In genomic region chr14:106277503-106277902, GRCh38 we compare ENCODE assay signal across 8 cellular contexts.
DNase-seq lines count a peak whose midpoint lies in the region; ATAC-seq and TF ChIP-seq lines count a peak whose summit lies in the region.

No MANE protein-coding gene starts in this region.

- POLR2A ChIA-PET in RWPE1 (lab: Yijun Ruan, JAX; ENCODE audit: low non-redundant PET): no interaction called here

- CTCF ChIA-PET in RWPE1 (lab: Yijun Ruan, JAX): interaction anchor here (0.6 to 1.0 kb wide), 2 partner anchors 10 to 333 kb away, joined by 3 to 4 read pairs; no protein-coding TSS in a partner anchor

- peaks cover 0 to 95% (median 61%) of the 10 kb centered on the region in 45 donors for H3K27me3 ChIP-seq in dorsolateral prefrontal cortex

- H3K27ac ChIP-seq in 22Rv1: no peak overlapping the region
- no peak overlapping the region for H3K27ac ChIP-seq in RWPE1
- no peak overlapping the region for H3K27ac ChIP-seq in dorsolateral prefrontal cortex

- TF ChIP-seq CTCF in 22Rv1 (IDR thresholded peaks at IDR 0.05): peak; percentile 94
- TF ChIP-seq CTCF in GM10266 (IDR thresholded peaks at IDR 0.05; ENCODE audit: control insufficient read depth, insufficient read depth, low read depth, missing control alignments): peak; percentile 86
- TF ChIP-seq CTCF in RWPE1 (conservative IDR thresholded peaks at IDR 0.05; ENCODE audit: low read depth): peak; percentile 49
- TF ChIP-seq CTCF in dorsolateral prefrontal cortex (IDR thresholded peaks at IDR 0.05 in 54 of 56, conservative IDR thresholded peaks at IDR 0.05 in 2 of 56; ENCODE audit: low read depth in 1 of 56, partially characterized antibody in 56 of 56): peak in 41 of 56 donors; percentile 7 to 54 (median 32)

- no peak overlapping the region for H3K4me3 ChIP-seq in dorsolateral prefrontal cortex

- ATAC-seq in HG02642 (IDR thresholded peaks at IDR 0.05; ENCODE audit: poor library complexity, unreplicated experiment): no peak
- ATAC-seq in GM18511 (IDR thresholded peaks at IDR 0.05; ENCODE audit: unreplicated experiment): no peak
- ATAC-seq in GM19023 (IDR thresholded peaks at IDR 0.05; ENCODE audit: unreplicated experiment): no peak

- intact Hi-C loops in dorsolateral prefrontal cortex (cut with DNase I): no loop called here

- DNase-seq in GM10266 (ENCODE audit: extremely low spot score) (peak; percentile 49), RWPE1 (ENCODE audit: low spot score) (no peak), dorsolateral prefrontal cortex (no peak), NCI-H2196 treated with DMSO at 0.1 percent for 48 hours (lab: John Stamatoyannopoulos, UW; ENCODE audit: unreplicated experiment) (no peak)

Comparison
In these comparisons a context has a peak if more than half of its experiments do, and no peak if none do; other contexts are left out.
1. CTCF ChIP-seq: peak in every context shown above with its lines; median percentile 94 in 22Rv1; 86 in GM10266; 49 in RWPE1; 32 in dorsolateral prefrontal cortex.